In genomic region chr19:55340144-55340783, GRCh38 we compare ENCODE assay signal across 8 cellular contexts. TPM values are rescaled to one million over a fixed set of nuclear protein-coding genes. Genes with fewer than 3 reads are reported as not detected.
DNase-seq lines count a peak whose midpoint lies in the region.

No MANE protein-coding gene starts in this region.

- H3K36me3 Mint-ChIP-seq in activated T-cell treated with anti-CD3 and anti-CD28 coated beads, Interleukin-2, amount 50 U/mL, for 24 hours (ENCODE audit: low read depth), result peaks cover 31% of the 10 kb centered on the region
- H3K36me3 Mint-ChIP-seq in activated T-helper 1 cell treated with anti-CD3 and anti-CD28 coated beads, Interleukin-12 subunit alpha, Interleukin-12 subunit beta, Interleukin-2, Interleukin-4 antibody, amounts not matched to agents 30 ng/mL and 10 ng/mL and 1 ng/mL, durations not matched to agents 14 hours and 24 hours and 36 hours (ENCODE audit: low read depth), result peaks cover 8% of the 10 kb centered on the region
- peaks cover 12% of the 10 kb centered on the region for H3K36me3 Mint-ChIP-seq in stimulated activated naive CD8-positive, alpha-beta T cell treated with anti-CD3 and anti-CD28 coated beads, Interleukin-15, Interleukin-2, amounts not matched to agents 100 ng/mL and 50 ng/mL, for 24 hours (ENCODE audit: low read depth)

- peak overlapping the region; percentile 81 for H3K4me3 ChIP-seq in iPS-18c (ENCODE audit: insufficient read depth, low read depth, low read length)

- no peaks in the 10 kb centered on the region for H3K9me3 Mint-ChIP-seq in activated T-cell treated with anti-CD3 and anti-CD28 coated beads, Interleukin-2, amount 50 U/mL, for 24 hours
- H3K9me3 Mint-ChIP-seq in activated T-helper 1 cell treated with anti-CD3 and anti-CD28 coated beads, Interleukin-12 subunit alpha, Interleukin-12 subunit beta, Interleukin-2, Interleukin-4 antibody, amounts not matched to agents 30 ng/mL and 10 ng/mL and 1 ng/mL, durations not matched to agents 14 hours and 24 hours and 36 hours, result no peaks in the 10 kb centered on the region
- H3K9me3 Mint-ChIP-seq in stimulated activated naive CD8-positive, alpha-beta T cell treated with anti-CD3 and anti-CD28 coated beads, Interleukin-15, Interleukin-2, amounts not matched to agents 100 ng/mL and 50 ng/mL, for 24 hours, result no peaks in the 10 kb centered on the region

- no peaks in the 10 kb centered on the region for H3K9me3 ChIP-seq in iPS-18c (ENCODE audit: control insufficient read depth, insufficient read depth, low read length)

- intact Hi-C loops in activated T-helper 1 cell treated with anti-CD3 and anti-CD28 coated beads, Interleukin-12 subunit alpha, Interleukin-12 subunit beta, Interleukin-2, Interleukin-4 antibody, amounts not matched to agents 30 ng/mL and 10 ng/mL and 1 ng/mL, durations not matched to agents 14 hours and 24 hours and 36 hours (cut with micrococcal nuclease), result no loop called here

- peaks cover 17% of the 10 kb centered on the region for H3K4me1 Mint-ChIP-seq in activated T-cell treated with anti-CD3 and anti-CD28 coated beads, Interleukin-2, amount 50 U/mL, for 24 hours (ENCODE audit: low read depth)
- H3K4me1 Mint-ChIP-seq in activated T-helper 1 cell treated with anti-CD3 and anti-CD28 coated beads, Interleukin-12 subunit alpha, Interleukin-12 subunit beta, Interleukin-2, Interleukin-4 antibody, amounts not matched to agents 30 ng/mL and 10 ng/mL and 1 ng/mL, durations not matched to agents 14 hours and 24 hours and 36 hours (ENCODE audit: low read depth), result peaks cover 14% of the 10 kb centered on the region
- H3K4me1 Mint-ChIP-seq in stimulated activated naive CD8-positive, alpha-beta T cell treated with anti-CD3 and anti-CD28 coated beads, Interleukin-15, Interleukin-2, amounts not matched to agents 100 ng/mL and 50 ng/mL, for 24 hours (ENCODE audit: low read depth), result peaks cover 21% of the 10 kb centered on the region

- DNase-seq in activated T-cell treated with anti-CD3 and anti-CD28 coated beads, Interleukin-2, amount 50 U/mL, for 24 hours, result peak; percentile 36
- no peak for DNase-seq in activated T-cell treated with anti-CD3 and anti-CD28 coated beads, Interleukin-2, amount 50 U/mL, for 48 hours
- no peak for DNase-seq in activated T-helper 1 cell treated with anti-CD3 and anti-CD28 coated beads, Interleukin-12 subunit alpha, Interleukin-12 subunit beta, Interleukin-2, Interleukin-4 antibody, amounts not matched to agents 30 ng/mL and 10 ng/mL and 1 ng/mL, durations not matched to agents 14 hours and 24 hours and 36 hours (ENCODE audit: low spot score)
- no peak for DNase-seq in HuH-7.5 (ENCODE audit: low spot score)
- no peak for DNase-seq in HK-2 (ENCODE audit: unreplicated experiment)
- no peak for DNase-seq in stimulated activated CD4-positive, alpha-beta T cell treated with anti-CD3 and anti-CD28 coated beads, Interleukin-2, amount 100 ng/mL, for 48 hours

- H3K4me3 Mint-ChIP-seq in activated T-cell treated with anti-CD3 and anti-CD28 coated beads, Interleukin-2, amount 50 U/mL, for 24 hours, result peak overlapping the region; percentile 84
- peak overlapping the region; percentile 86 for H3K4me3 Mint-ChIP-seq in activated T-helper 1 cell treated with anti-CD3 and anti-CD28 coated beads, Interleukin-12 subunit alpha, Interleukin-12 subunit beta, Interleukin-2, Interleukin-4 antibody, amounts not matched to agents 30 ng/mL and 10 ng/mL and 1 ng/mL, durations not matched to agents 14 hours and 24 hours and 36 hours
- peak overlapping the region; percentile 87 for H3K4me3 Mint-ChIP-seq in stimulated activated naive CD8-positive, alpha-beta T cell treated with anti-CD3 and anti-CD28 coated beads, Interleukin-15, Interleukin-2, amounts not matched to agents 100 ng/mL and 50 ng/mL, for 24 hours

- H3K27ac Mint-ChIP-seq in activated T-cell treated with anti-CD3 and anti-CD28 coated beads, Interleukin-2, amount 50 U/mL, for 24 hours, result peak overlapping the region; percentile 80
- H3K27ac Mint-ChIP-seq in activated T-helper 1 cell treated with anti-CD3 and anti-CD28 coated beads, Interleukin-12 subunit alpha, Interleukin-12 subunit beta, Interleukin-2, Interleukin-4 antibody, amounts not matched to agents 30 ng/mL and 10 ng/mL and 1 ng/mL, durations not matched to agents 14 hours and 24 hours and 36 hours, result peak overlapping the region; percentile 94
- H3K27ac Mint-ChIP-seq in stimulated activated naive CD8-positive, alpha-beta T cell treated with anti-CD3 and anti-CD28 coated beads, Interleukin-15, Interleukin-2, amounts not matched to agents 100 ng/mL and 50 ng/mL, for 24 hours, result peak overlapping the region; percentile 86

- H3K27me3 Mint-ChIP-seq in activated T-cell treated with anti-CD3 and anti-CD28 coated beads, Interleukin-2, amount 50 U/mL, for 24 hours, result peaks cover 2% of the 10 kb centered on the region
- H3K27me3 Mint-ChIP-seq in activated T-helper 1 cell treated with anti-CD3 and anti-CD28 coated beads, Interleukin-12 subunit alpha, Interleukin-12 subunit beta, Interleukin-2, Interleukin-4 antibody, amounts not matched to agents 30 ng/mL and 10 ng/mL and 1 ng/mL, durations not matched to agents 14 hours and 24 hours and 36 hours (ENCODE audit: insufficient read depth), result peaks cover 9% of the 10 kb centered on the region
- no peaks in the 10 kb centered on the region for H3K27me3 Mint-ChIP-seq in stimulated activated naive CD8-positive, alpha-beta T cell treated with anti-CD3 and anti-CD28 coated beads, Interleukin-15, Interleukin-2, amounts not matched to agents 100 ng/mL and 50 ng/mL, for 24 hours

RNA-seq across cellular contexts. Expression of gene KMT5C, which starts 0.6 kb away (rescaled TPM):
- 29.1 and 29.9 TPM in 2 replicates for total RNA-seq in activated T-helper 1 cell treated with anti-CD3 and anti-CD28 coated beads, Interleukin-12 subunit alpha, Interleukin-12 subunit beta, Interleukin-2, Interleukin-4 antibody, amounts not matched to agents 30 ng/mL and 10 ng/mL and 1 ng/mL, durations not matched to agents 14 hours and 24 hours and 36 hours

RNA-seq across cellular contexts. Expression of gene COX6B2, which starts 14.3 kb away (rescaled TPM):
- 0.26 TPM in 1 of 2 replicates, not detected in the other for total RNA-seq in activated T-helper 1 cell treated with anti-CD3 and anti-CD28 coated beads, Interleukin-12 subunit alpha, Interleukin-12 subunit beta, Interleukin-2, Interleukin-4 antibody, amounts not matched to agents 30 ng/mL and 10 ng/mL and 1 ng/mL, durations not matched to agents 14 hours and 24 hours and 36 hours

RNA-seq across cellular contexts. Expression of gene TMEM150B, which starts 15.1 kb away (rescaled TPM):
- total RNA-seq in activated T-helper 1 cell treated with anti-CD3 and anti-CD28 coated beads, Interleukin-12 subunit alpha, Interleukin-12 subunit beta, Interleukin-2, Interleukin-4 antibody, amounts not matched to agents 30 ng/mL and 10 ng/mL and 1 ng/mL, durations not matched to agents 14 hours and 24 hours and 36 hours, result 0.71 TPM in 1 of 2 replicates, not detected in the other

RNA-seq across cellular contexts. Expression of gene GARIN5B, which starts 22.8 kb away (rescaled TPM):
- total RNA-seq in activated T-helper 1 cell treated with anti-CD3 and anti-CD28 coated beads, Interleukin-12 subunit alpha, Interleukin-12 subunit beta, Interleukin-2, Interleukin-4 antibody, amounts not matched to agents 30 ng/mL and 10 ng/mL and 1 ng/mL, durations not matched to agents 14 hours and 24 hours and 36 hours, result 0.05 TPM in 1 of 2 replicates, not detected in the other

RNA-seq across cellular contexts. Expression of gene IL11, which starts 30.0 kb away (rescaled TPM):
- 0.34 TPM in 1 of 2 replicates, not detected in the other for total RNA-seq in activated T-helper 1 cell treated with anti-CD3 and anti-CD28 coated beads, Interleukin-12 subunit alpha, Interleukin-12 subunit beta, Interleukin-2, Interleukin-4 antibody, amounts not matched to agents 30 ng/mL and 10 ng/mL and 1 ng/mL, durations not matched to agents 14 hours and 24 hours and 36 hours
